18 cellular contexts compared by ENCODE assay signal in genomic region chr1:30110826-30111225, GRCh38.
"Had no signal": no experiment of that assay in that cellular context is flagged by ENCODE, and none has a peak within 500 bp of the region (broad histone marks: within the 10 kb centered on the region; RNA-seq: fewer than 3 reads in every experiment).

No MANE protein-coding gene starts in this region.

- H3K9me3 ChIP-seq: esophagus muscularis mucosa, gastroesophageal sphincter, left ventricle myocardium inferior, lower lobe of right lung, pancreas, stomach, thoracic aorta, transverse colon had no signal

- H3K36me3 Mint-ChIP-seq: immature natural killer cell; memory B cell; natural killer cell treated with Interleukin-12 subunit alpha and Interleukin-12 subunit beta and Interleukin-15 and Interleukin-18, amount 100 ng/mL, for 72 hours had no signal

- H3K27ac ChIP-seq: epithelial cell of prostate, esophagus muscularis mucosa, gastroesophageal sphincter, left ventricle myocardium inferior, lower lobe of right lung, pancreas, stomach, thoracic aorta, transverse colon had no signal

- H3K36me3 ChIP-seq: esophagus muscularis mucosa, gastroesophageal sphincter, left ventricle myocardium inferior, lower lobe of right lung, pancreas, stomach, thoracic aorta, transverse colon had no signal

- H3K4me3 Mint-ChIP-seq: dendritic cell treated with granulocyte-macrophage colony-stimulating factor and Interleukin-4, amounts not matched to agents 40 ng/mL and 50 ng/mL, for 4 days; effector memory CD8-positive, alpha-beta T cell; immature natural killer cell; memory B cell; natural killer cell treated with Interleukin-12 subunit alpha and Interleukin-12 subunit beta and Interleukin-15 and Interleukin-18, amount 100 ng/mL, for 72 hours had no signal

- H3K4me1 Mint-ChIP-seq: memory B cell had no signal

- FAIRE-seq: pancreas, small intestine had no signal

- H3K27ac Mint-ChIP-seq: dendritic cell treated with granulocyte-macrophage colony-stimulating factor and Interleukin-4, amounts not matched to agents 40 ng/mL and 50 ng/mL, for 4 days; effector memory CD8-positive, alpha-beta T cell; immature natural killer cell; memory B cell; natural killer cell treated with Interleukin-12 subunit alpha and Interleukin-12 subunit beta and Interleukin-15 and Interleukin-18, amount 100 ng/mL, for 72 hours; progenitor cell of endocrine pancreas had no signal

- H3K9me3 Mint-ChIP-seq: dendritic cell treated with granulocyte-macrophage colony-stimulating factor and Interleukin-4, amounts not matched to agents 40 ng/mL and 50 ng/mL, for 4 days; effector memory CD8-positive, alpha-beta T cell; immature natural killer cell; memory B cell; natural killer cell treated with Interleukin-12 subunit alpha and Interleukin-12 subunit beta and Interleukin-15 and Interleukin-18, amount 100 ng/mL, for 72 hours had no signal

- H3K27me3 ChIP-seq: pancreas had no signal

- DNase-seq: lower lobe of right lung; stimulated activated CD4-positive, alpha-beta T cell treated with anti-CD3 and anti-CD28 coated beads, Interleukin-12 subunit alpha, Interleukin-12 subunit beta, amount 100 ng/mL, for 4 hours; stimulated activated naive CD4-positive, alpha-beta T cell had no signal

- H3K4me1 ChIP-seq: gastroesophageal sphincter, left ventricle myocardium inferior, lower lobe of right lung, pancreas, stomach had no signal

- H3K4me3 ChIP-seq: esophagus muscularis mucosa, gastroesophageal sphincter, left ventricle myocardium inferior, lower lobe of right lung, pancreas, stomach, thoracic aorta, transverse colon had no signal
